ENCODE assay signal across 15 cellular contexts in genomic region chr1:107358611-107359342, GRCh38.
A peak's percentile ranks its signal among the peaks of the same experiment; 100 is the strongest.
DNase-seq lines count a peak whose midpoint lies in the region; ATAC-seq and TF ChIP-seq lines count a peak whose summit lies in the region.
"Had no signal": no experiment of that assay in that cellular context is flagged by ENCODE, and none has a peak within 500 bp of the region (broad histone marks: within the 10 kb centered on the region; RNA-seq: fewer than 3 reads in every experiment).

No MANE protein-coding gene starts in this region.

- no peaks in the 10 kb centered on the region for H3K9me3 ChIP-seq in HUES48 (ENCODE audit: control insufficient read depth, insufficient read depth, low read length)
- no peaks in the 10 kb centered on the region for H3K9me3 ChIP-seq in OCI-LY3 (ENCODE audit: insufficient read depth, low read length)
- H3K9me3 ChIP-seq in lower lobe of right lung = no peaks in the 10 kb centered on the region
- H3K9me3 ChIP-seq: thyroid gland had no signal

- H3K79me2 ChIP-seq in OCI-LY3 (ENCODE audit: low read length) = no peaks in the 10 kb centered on the region

- DNase-seq in memory B cell (ENCODE audit: low spot score in 2 of 2) (no peak), GM10248 (ENCODE audit: extremely low spot score) (no peak), NCI-H1105 (lab: John Stamatoyannopoulos, UW) (no peak), lower lobe of right lung (no peak)
- DNase-seq: activated CD4-positive, alpha-beta T cell treated with anti-CD3 and anti-CD28 coated beads, Interleukin-2, amount 10 ng/mL, durations not matched to agents 24 days and 14 days; activated T-cell treated with anti-CD3 and anti-CD28 coated beads, Interleukin-2, amount 50 U/mL, for 4 hours; DMS79; NCI-H510A treated with DMSO at 0.1 percent for 48 hours; stimulated activated CD8-positive, alpha-beta memory T cell treated with anti-CD3 and anti-CD28 coated beads, Interleukin-4, amount 100 ng/mL, for 48 hours; T-helper 17 cell; thyroid gland had no signal

- H3K9ac ChIP-seq in HUES48 (ENCODE audit: low read depth, low read length) = no peak overlapping the region
- H3K9ac ChIP-seq in OCI-LY3 (ENCODE audit: low read length) = no peak overlapping the region

- peak overlapping the region; percentile 36 for H3K27ac ChIP-seq in HUES48 (ENCODE audit: low read depth, low read length)
- no peak overlapping the region for H3K27ac ChIP-seq in OCI-LY3 (ENCODE audit: low read length)
- H3K27ac ChIP-seq in lower lobe of right lung = no peak overlapping the region
- H3K27ac ChIP-seq: thyroid gland had no signal

- H3K4me3 Mint-ChIP-seq in memory B cell = peak overlapping the region; percentile 79
- H3K4me3 Mint-ChIP-seq: activated CD4-positive, alpha-beta T cell treated with anti-CD3 and anti-CD28 coated beads, Interleukin-2, amount 10 ng/mL, durations not matched to agents 24 days and 14 days; activated T-cell treated with anti-CD3 and anti-CD28 coated beads, Interleukin-2, amount 50 U/mL, for 4 hours; T-helper 17 cell had no signal

- no peaks in the 10 kb centered on the region for H3K27me3 Mint-ChIP-seq in memory B cell
- H3K27me3 Mint-ChIP-seq: activated CD4-positive, alpha-beta T cell treated with anti-CD3 and anti-CD28 coated beads, Interleukin-2, amount 10 ng/mL, durations not matched to agents 24 days and 14 days; T-helper 17 cell had no signal

- peak; percentile 6 for ATAC-seq in GM18498 (IDR thresholded peaks at IDR 0.05; ENCODE audit: unreplicated experiment)
- peak; percentile 25 for ATAC-seq in memory B cell (ENCODE audit: low read depth)
- no peak for ATAC-seq in lower lobe of right lung
- no peak for ATAC-seq in HG03196 (IDR thresholded peaks at IDR 0.05; ENCODE audit: unreplicated experiment)
- ATAC-seq: activated T-cell treated with anti-CD3 and anti-CD28 coated beads, Interleukin-2, amount 50 U/mL, for 4 hours; T-helper 17 cell had no signal

- H3K36me3 ChIP-seq in HUES48 (ENCODE audit: control insufficient read depth, insufficient read depth, low read length) = no peaks in the 10 kb centered on the region
- no peaks in the 10 kb centered on the region for H3K36me3 ChIP-seq in OCI-LY3 (replicated peaks; ENCODE audit: low read depth, low read length)
- H3K36me3 ChIP-seq in lower lobe of right lung = no peaks in the 10 kb centered on the region
- H3K36me3 ChIP-seq: thyroid gland had no signal

- no peak overlapping the region for H3K4me3 ChIP-seq in HUES48 (ENCODE audit: low read depth, low read length)
- no peak overlapping the region for H3K4me3 ChIP-seq in OCI-LY3 (ENCODE audit: low read length)
- no peak overlapping the region for H3K4me3 ChIP-seq in lower lobe of right lung
- H3K4me3 ChIP-seq: thyroid gland had no signal

- H3K4me1 Mint-ChIP-seq in memory B cell = peaks cover 29% of the 10 kb centered on the region
- H3K4me1 Mint-ChIP-seq: activated CD4-positive, alpha-beta T cell treated with anti-CD3 and anti-CD28 coated beads, Interleukin-2, amount 10 ng/mL, durations not matched to agents 24 days and 14 days; T-helper 17 cell had no signal

- TF ChIP-seq CTCF in OCI-LY3 (IDR thresholded peaks at IDR 0.05; ENCODE audit: low read depth, low read length) (no peak), GM10248 (IDR thresholded peaks at IDR 0.05; ENCODE audit: control extremely low read depth, extremely low read depth, low read depth, missing control alignments) (no peak), lower lobe of right lung (IDR thresholded peaks at IDR 0.05) (no peak)

- H4K20me1 ChIP-seq in OCI-LY3 (ENCODE audit: insufficient read depth, low read length) = no peaks in the 10 kb centered on the region

- no peak overlapping the region for H2AFZ ChIP-seq in OCI-LY3 (ENCODE audit: low read depth, low read length)

- peak overlapping the region; percentile 39; the same call in 1 of the 2 replicates for H3K4me2 ChIP-seq in OCI-LY3 (ENCODE audit: low read length)

- no peaks in the 10 kb centered on the region for H3K9me3 Mint-ChIP-seq in memory B cell
- H3K9me3 Mint-ChIP-seq: activated CD4-positive, alpha-beta T cell treated with anti-CD3 and anti-CD28 coated beads, Interleukin-2, amount 10 ng/mL, durations not matched to agents 24 days and 14 days; activated T-cell treated with anti-CD3 and anti-CD28 coated beads, Interleukin-2, amount 50 U/mL, for 4 hours had no signal

- CTCF ChIA-PET in GM10248 (lab: Yijun Ruan, JAX) = interaction anchor here (1.0 to 1.4 kb wide), 5 partner anchors 12 to 41 kb away, joined by 3 to 7 read pairs (median 3); no protein-coding TSS in a partner anchor

- peaks cover 4% of the 10 kb centered on the region for H3K36me3 Mint-ChIP-seq in memory B cell

- H3K27me3 ChIP-seq in HUES48 (ENCODE audit: control insufficient read depth, insufficient read depth, low read length) (no peaks in the 10 kb centered on the region), OCI-LY3 (ENCODE audit: low read depth, low read length) (no peaks in the 10 kb centered on the region), lower lobe of right lung (ENCODE audit: low read depth) (no peaks in the 10 kb centered on the region)
- H3K27me3 ChIP-seq: thyroid gland had no signal

- POLR2A ChIA-PET in GM10248 (lab: Yijun Ruan, JAX) = no interaction called here

- intact Hi-C loops in lower lobe of right lung (cut with DNase I) = no loop called here

- H3K4me1 ChIP-seq in HUES48 (ENCODE audit: control insufficient read depth, insufficient read depth, low read length) (peaks cover 20% of the 10 kb centered on the region), OCI-LY3 (ENCODE audit: low read length) (peaks cover 22% of the 10 kb centered on the region), lower lobe of right lung (no peaks in the 10 kb centered on the region)
- H3K4me1 ChIP-seq: thyroid gland had no signal

- H3K27ac Mint-ChIP-seq in memory B cell = peak overlapping the region; percentile 60
- H3K27ac Mint-ChIP-seq: activated CD4-positive, alpha-beta T cell treated with anti-CD3 and anti-CD28 coated beads, Interleukin-2, amount 10 ng/mL, durations not matched to agents 24 days and 14 days; T-helper 17 cell had no signal

Comparison
In these comparisons a context has a peak if more than half of its experiments do, and no peak if none do; other contexts are left out.
1. ATAC-seq: peak in GM18498 (single experiment) and memory B cell (single experiment); none in lower lobe of right lung (0 of 2) and HG03196 (single experiment).